ENCODE assay signal across 8 cellular contexts in the genomic region with DNA sequence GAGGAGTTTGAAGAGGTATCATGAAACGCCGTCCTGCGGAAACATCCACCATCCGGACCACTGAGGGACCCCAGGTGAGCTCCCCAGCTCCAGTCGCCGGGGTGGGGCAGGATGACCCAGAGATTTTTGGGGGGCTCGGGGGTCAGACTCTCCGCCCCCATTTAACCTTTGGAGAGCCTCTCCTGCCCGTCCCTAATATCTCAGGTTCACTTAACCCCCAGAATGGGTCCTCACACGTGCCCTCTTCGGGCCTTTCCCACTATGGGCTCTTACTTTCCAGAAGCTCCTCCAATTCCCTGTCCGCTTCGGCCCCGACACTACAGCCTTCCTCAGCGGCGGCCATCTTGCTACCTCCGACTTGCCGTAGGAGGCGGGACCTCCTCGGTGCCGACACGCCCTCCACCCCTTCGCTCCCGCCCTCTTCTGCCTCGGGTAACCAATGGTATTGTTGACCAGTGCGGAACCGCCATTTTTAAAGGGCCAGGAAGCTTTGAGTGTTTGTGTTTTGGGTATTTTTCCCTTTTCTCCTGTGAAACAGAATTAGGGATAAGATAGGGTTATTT. TPM values are rescaled to one million over a fixed set of nuclear protein-coding genes. Genes with fewer than 3 reads are reported as not detected.
DNase-seq lines count a peak whose midpoint lies in the region; ATAC-seq and TF ChIP-seq lines count a peak whose summit lies in the region.

A gene with protein sequence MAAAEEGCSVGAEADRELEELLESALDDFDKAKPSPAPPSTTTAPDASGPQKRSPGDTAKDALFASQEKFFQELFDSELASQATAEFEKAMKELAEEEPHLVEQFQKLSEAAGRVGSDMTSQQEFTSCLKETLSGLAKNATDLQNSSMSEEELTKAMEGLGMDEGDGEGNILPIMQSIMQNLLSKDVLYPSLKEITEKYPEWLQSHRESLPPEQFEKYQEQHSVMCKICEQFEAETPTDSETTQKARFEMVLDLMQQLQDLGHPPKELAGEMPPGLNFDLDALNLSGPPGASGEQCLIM (minus strand): TSS at position 352 of the 563 bp plus-strand sequence. CDS start 9 bp downstream, at position 343.

- in situ Hi-C loops in KBM-7 (cut with MboI; ENCODE audit: low pct_unique_long_range_greater_than_20kb, low sequenced_read_pairs) = no loop called here

- peaks cover 23 to 42% of the 10 kb centered on the region in 2 donors for H3K36me3 ChIP-seq in mucosa of rectum (ENCODE audit: control insufficient read depth in 2 of 2, insufficient read depth in 2 of 2, low read length in 2 of 2)

- peak within 1 kb of the TSS; percentile 98 for H3K4me3 Mint-ChIP-seq in activated T-cell treated with anti-CD3 and anti-CD28 coated beads, Interleukin-2, amount 50 U/mL, for 24 hours

- H3K36me3 Mint-ChIP-seq in activated T-cell treated with anti-CD3 and anti-CD28 coated beads, Interleukin-2, amount 50 U/mL, for 24 hours (ENCODE audit: low read depth) = peaks cover 64% of the 10 kb centered on the region

- H3K4me1 ChIP-seq in mucosa of rectum (ENCODE audit: control insufficient read depth in 2 of 2, insufficient read depth in 2 of 2, low read length in 2 of 2) = peaks cover 9 to 12% of the 10 kb centered on the region in 2 donors

- H3K27ac ChIP-seq in mucosa of rectum (ENCODE audit: low read depth in 2 of 2, low read length in 2 of 2) = peak within 1 kb of the TSS; percentile 59 to 75

- H3K27ac Mint-ChIP-seq in activated T-cell treated with anti-CD3 and anti-CD28 coated beads, Interleukin-2, amount 50 U/mL, for 24 hours = peak within 1 kb of the TSS; percentile 96

- DNase-seq in DMS153 treated with DMSO at 0.1 percent for 48 hours (lab: John Stamatoyannopoulos, UW; ENCODE audit: unreplicated experiment) (peak; percentile 93), KBM-7 (peak; percentile 94), epithelial cell of proximal tubule (ENCODE audit: low read depth) (peak; percentile 47)
- peak; percentile 96 for DNase-seq in activated T-cell treated with anti-CD3 and anti-CD28 coated beads, Interleukin-2, amount 50 U/mL, for 24 hours
- peak; percentile 96 for DNase-seq in stimulated activated CD8-positive, alpha-beta memory T cell treated with anti-CD3 and anti-CD28 coated beads, Interleukin-4, amount 100 ng/mL, for 48 hours

- TF ChIP-seq CTCF in epithelial cell of proximal tubule (conservative IDR thresholded peaks at IDR 0.05; ENCODE audit: low read depth, low read length) = no peak

- ATAC-seq in GM21717 (IDR thresholded peaks at IDR 0.05; ENCODE audit: unreplicated experiment) = peak; percentile 95

- peaks cover 23% of the 10 kb centered on the region for H3K4me1 Mint-ChIP-seq in activated T-cell treated with anti-CD3 and anti-CD28 coated beads, Interleukin-2, amount 50 U/mL, for 24 hours (ENCODE audit: low read depth)

- no peaks in the 10 kb centered on the region for H3K27me3 Mint-ChIP-seq in activated T-cell treated with anti-CD3 and anti-CD28 coated beads, Interleukin-2, amount 50 U/mL, for 24 hours

- peak within 1 kb of the TSS; percentile 93 to 95 for H3K9ac ChIP-seq in mucosa of rectum (ENCODE audit: low read depth in 1 of 2, low read length in 2 of 2)

- H3K9me3 Mint-ChIP-seq in activated T-cell treated with anti-CD3 and anti-CD28 coated beads, Interleukin-2, amount 50 U/mL, for 24 hours = no peaks in the 10 kb centered on the region

- no peaks in the 10 kb centered on the region for H3K9me3 ChIP-seq in mucosa of rectum (ENCODE audit: control insufficient read depth in 2 of 2, low read length in 2 of 2)

- no peaks in the 10 kb centered on the region for H3K27me3 ChIP-seq in mucosa of rectum (ENCODE audit: control insufficient read depth in 2 of 2, insufficient read depth in 2 of 2, low read length in 2 of 2)

- H3K4me3 ChIP-seq in epithelial cell of proximal tubule (ENCODE audit: low read depth, low read length) (peak within 1 kb of the TSS; percentile 95), mucosa of rectum (ENCODE audit: low read length in 2 of 2) (peak within 1 kb of the TSS; percentile 90 to 91)

TF ChIP-seq in PFSK-1, 5 proteins besides CTCF, POLR2A, EP300 and RAD21:
- peak; percentile 100 for TF ChIP-seq SIN3A (IDR thresholded peaks at IDR 0.05; ENCODE audit: borderline replicate concordance, insufficient read depth, low read length)
- peak; percentile 74 for TF ChIP-seq FOXP2 (optimal IDR thresholded peaks at IDR 0.05; ENCODE audit: borderline replicate concordance, extremely low read depth, extremely low read length, insufficient read depth)
- peak; percentile 91 for TF ChIP-seq TAF1 (IDR thresholded peaks at IDR 0.05; ENCODE audit: borderline replicate concordance, insufficient read depth, low read length)
- peak; percentile 94 for TF ChIP-seq POLR2AphosphoS5 (IDR thresholded peaks at IDR 0.05; ENCODE audit: low read depth, low read length)
- TF ChIP-seq, protein P1, sequence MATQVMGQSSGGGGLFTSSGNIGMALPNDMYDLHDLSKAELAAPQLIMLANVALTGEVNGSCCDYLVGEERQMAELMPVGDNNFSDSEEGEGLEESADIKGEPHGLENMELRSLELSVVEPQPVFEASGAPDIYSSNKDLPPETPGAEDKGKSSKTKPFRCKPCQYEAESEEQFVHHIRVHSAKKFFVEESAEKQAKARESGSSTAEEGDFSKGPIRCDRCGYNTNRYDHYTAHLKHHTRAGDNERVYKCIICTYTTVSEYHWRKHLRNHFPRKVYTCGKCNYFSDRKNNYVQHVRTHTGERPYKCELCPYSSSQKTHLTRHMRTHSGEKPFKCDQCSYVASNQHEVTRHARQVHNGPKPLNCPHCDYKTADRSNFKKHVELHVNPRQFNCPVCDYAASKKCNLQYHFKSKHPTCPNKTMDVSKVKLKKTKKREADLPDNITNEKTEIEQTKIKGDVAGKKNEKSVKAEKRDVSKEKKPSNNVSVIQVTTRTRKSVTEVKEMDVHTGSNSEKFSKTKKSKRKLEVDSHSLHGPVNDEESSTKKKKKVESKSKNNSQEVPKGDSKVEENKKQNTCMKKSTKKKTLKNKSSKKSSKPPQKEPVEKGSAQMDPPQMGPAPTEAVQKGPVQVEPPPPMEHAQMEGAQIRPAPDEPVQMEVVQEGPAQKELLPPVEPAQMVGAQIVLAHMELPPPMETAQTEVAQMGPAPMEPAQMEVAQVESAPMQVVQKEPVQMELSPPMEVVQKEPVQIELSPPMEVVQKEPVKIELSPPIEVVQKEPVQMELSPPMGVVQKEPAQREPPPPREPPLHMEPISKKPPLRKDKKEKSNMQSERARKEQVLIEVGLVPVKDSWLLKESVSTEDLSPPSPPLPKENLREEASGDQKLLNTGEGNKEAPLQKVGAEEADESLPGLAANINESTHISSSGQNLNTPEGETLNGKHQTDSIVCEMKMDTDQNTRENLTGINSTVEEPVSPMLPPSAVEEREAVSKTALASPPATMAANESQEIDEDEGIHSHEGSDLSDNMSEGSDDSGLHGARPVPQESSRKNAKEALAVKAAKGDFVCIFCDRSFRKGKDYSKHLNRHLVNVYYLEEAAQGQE (IDR thresholded peaks at IDR 0.05; ENCODE audit: insufficient read depth in 1 of 2, low read depth in 2 of 2, low read length in 2 of 2) = no peak

RNA-seq across cellular contexts. Expression of the gene that starts here (rescaled TPM):
- 27.8 TPM for polyA plus RNA-seq in PFSK-1 (2012; ENCODE audit: insufficient read length, low read depth)
- total RNA-seq in epithelial cell of proximal tubule = 21.6 and 36.7 TPM in 2 replicates

Comparison
In these comparisons a context has a peak if more than half of its experiments do, and no peak if none do; other contexts are left out.
1. Peak in every context shown above with its lines: DNase-seq, ATAC-seq, H3K4me3 ChIP-seq and H3K27ac ChIP-seq.